ENCODE assay signal across 10 cellular contexts in the genomic region with DNA sequence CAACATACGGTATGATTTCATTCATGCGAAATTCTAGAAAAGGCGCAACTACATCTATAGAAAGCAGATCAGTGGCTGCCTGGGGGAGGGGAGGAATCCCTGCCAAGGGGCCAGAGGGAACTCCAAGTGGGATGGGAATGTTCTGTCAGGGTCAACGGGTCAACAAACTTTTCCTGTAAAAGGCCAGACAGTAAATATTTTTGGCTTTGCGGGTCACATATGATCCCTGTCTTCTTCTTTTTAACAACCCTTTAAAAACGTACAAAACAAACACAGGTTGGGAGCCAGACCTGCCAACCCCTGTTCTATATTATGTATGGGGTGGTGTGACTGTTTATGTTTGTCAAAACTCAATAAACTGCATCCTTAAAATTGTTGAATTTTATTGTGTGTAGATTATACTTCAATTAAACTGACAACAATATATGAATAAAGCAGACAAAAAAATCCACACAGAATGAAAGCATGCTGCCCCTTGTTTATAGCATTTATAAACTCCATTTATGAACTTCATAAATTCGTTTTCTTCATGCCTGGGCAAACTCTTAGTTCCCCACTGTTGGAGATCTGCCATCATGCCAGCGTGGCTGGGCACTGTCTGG. TPM values are rescaled to one million over a fixed set of nuclear protein-coding genes. Genes with fewer than 3 reads are reported as not detected.
DNase-seq lines count a peak whose midpoint lies in the region; ATAC-seq and TF ChIP-seq lines count a peak whose summit lies in the region.
"Had no signal": no experiment of that assay in that cellular context is flagged by ENCODE, and none has a peak within 500 bp of the region (broad histone marks: within the 10 kb centered on the region; RNA-seq: fewer than 3 reads in every experiment).

No MANE protein-coding gene starts in this region.

- no peak overlapping the region for H3K4me3 ChIP-seq in PC-3 (ENCODE audit: low read length)
- H3K4me3 ChIP-seq in fibroblast of villous mesenchyme (ENCODE audit: low read depth, low read length): no peak overlapping the region
- no peak overlapping the region for H3K4me3 ChIP-seq in parathyroid adenoma (ENCODE audit: low read depth, low read length)
- H3K4me3 ChIP-seq in Caco-2 (ENCODE audit: low read depth, low read length): no peak overlapping the region

- H3F3A ChIP-seq in PC-3 (ENCODE audit: low read length, unreplicated experiment): no peaks in the 10 kb centered on the region

- H3K4me3 Mint-ChIP-seq in CD4-positive, alpha-beta T cell: no peak overlapping the region
- H3K4me3 Mint-ChIP-seq in Caco-2 (ENCODE audit: unreplicated experiment): no peak overlapping the region
- H3K4me3 Mint-ChIP-seq: B cell had no signal

- H3K4me1 ChIP-seq in PC-3 (ENCODE audit: insufficient read depth, low read length): peaks cover 22% of the 10 kb centered on the region
- peaks cover 29% of the 10 kb centered on the region for H3K4me1 ChIP-seq in parathyroid adenoma
- peaks cover 3% of the 10 kb centered on the region; the same call in 1 of the 2 replicates for H3K4me1 ChIP-seq in Caco-2

- TF ChIP-seq CTCF in CD4-positive, alpha-beta T cell (IDR thresholded peaks at IDR 0.05): no peak
- TF ChIP-seq CTCF in PC-3 (conservative IDR thresholded peaks at IDR 0.05; ENCODE audit: low read depth, low read length) (no peak), fibroblast of villous mesenchyme (IDR thresholded peaks at IDR 0.05; ENCODE audit: insufficient read depth, low read depth, low read length) (no peak), parathyroid adenoma (IDR thresholded peaks at IDR 0.05) (no peak), Caco-2 (IDR thresholded peaks at IDR 0.05; ENCODE audit: insufficient read depth in 1 of 2, low read depth in 1 of 2, low read length in 1 of 2, severe bottlenecking in 1 of 2, unreplicated experiment in 1 of 2) (no peak)

- intact Hi-C loops in CD4-positive, alpha-beta T cell (cut with DNase I, micrococcal nuclease): no loop called here
- intact Hi-C loops in PC-3 (cut with micrococcal nuclease) (no loop called here), Caco-2 (cut with micrococcal nuclease; ENCODE audit: unreplicated experiment) (no loop called here)

- H3K4me2 ChIP-seq in PC-3 (ENCODE audit: low read length) (peak overlapping the region; percentile 26; the same call in 1 of the 2 replicates), parathyroid adenoma (ENCODE audit: low read length) (no peak overlapping the region)

- no peaks in the 10 kb centered on the region for H3K9me3 Mint-ChIP-seq in CD4-positive, alpha-beta T cell
- no peaks in the 10 kb centered on the region for H3K9me3 Mint-ChIP-seq in Caco-2 (ENCODE audit: unreplicated experiment)

- POLR2A ChIA-PET in CD4-positive, alpha-beta T cell (lab: Charles Lee): no interaction called here
- POLR2A ChIA-PET in PC-3 (lab: Charles Lee; ENCODE audit: unreplicated experiment) (no interaction called here), Caco-2 (lab: Charles Lee) (no interaction called here)

- H3K36me3 ChIP-seq in PC-3 (ENCODE audit: low read depth, low read length) (no peaks in the 10 kb centered on the region), parathyroid adenoma (ENCODE audit: control insufficient read depth, insufficient read depth, low read length) (no peaks in the 10 kb centered on the region), Caco-2 (ENCODE audit: control insufficient read depth, insufficient read depth, low read length) (no peaks in the 10 kb centered on the region)

- no peaks in the 10 kb centered on the region for H3K27me3 ChIP-seq in CD4-positive, alpha-beta T cell (ENCODE audit: control insufficient read depth, insufficient read depth, low read length)
- no peaks in the 10 kb centered on the region for H3K27me3 ChIP-seq in PC-3 (ENCODE audit: low read length)
- H3K27me3 ChIP-seq in parathyroid adenoma (ENCODE audit: control insufficient read depth, insufficient read depth, low read length): no peaks in the 10 kb centered on the region
- no peaks in the 10 kb centered on the region for H3K27me3 ChIP-seq in Caco-2 (replicated peaks; ENCODE audit: control insufficient read depth, insufficient read depth, low read length)

- CTCF ChIA-PET in CD4-positive, alpha-beta T cell (lab: Charles Lee): no interaction called here
- CTCF ChIA-PET in PC-3 (lab: Charles Lee): no interaction called here
- CTCF ChIA-PET in Caco-2 (lab: Charles Lee): no interaction called here

- H3K9ac ChIP-seq in PC-3 (ENCODE audit: low read length): no peak overlapping the region
- H3K9ac ChIP-seq in parathyroid adenoma: no peak overlapping the region

- no peaks in the 10 kb centered on the region for H3K4me1 Mint-ChIP-seq in CD4-positive, alpha-beta T cell (ENCODE audit: low read depth)
- H3K4me1 Mint-ChIP-seq in Caco-2 (ENCODE audit: low read depth, unreplicated experiment): peaks cover 6% of the 10 kb centered on the region

- no peaks in the 10 kb centered on the region for H3K27me3 Mint-ChIP-seq in CD4-positive, alpha-beta T cell
- H3K27me3 Mint-ChIP-seq in Caco-2 (ENCODE audit: insufficient read depth, unreplicated experiment): no peaks in the 10 kb centered on the region
- H3K27me3 Mint-ChIP-seq: B cell had no signal

- ATAC-seq in CD4-positive, alpha-beta T cell (ENCODE audit: poor library complexity): no peak
- ATAC-seq in PC-3: peak; percentile 76
- ATAC-seq in GM21381 (IDR thresholded peaks at IDR 0.05; ENCODE audit: unreplicated experiment): no peak

- peak overlapping the region; percentile 6 for H3K27ac Mint-ChIP-seq in CD4-positive, alpha-beta T cell
- no peak overlapping the region for H3K27ac Mint-ChIP-seq in Caco-2 (ENCODE audit: unreplicated experiment)
- H3K27ac Mint-ChIP-seq: B cell had no signal

- BruUV-seq in PC-3 (replicated peaks; lab: Mats Ljungman, UMichigan) (no TSS peak), Caco-2 (replicated peaks; lab: Mats Ljungman, UMichigan) (no TSS peak)

- no peaks in the 10 kb centered on the region for H3K9me3 ChIP-seq in CD4-positive, alpha-beta T cell (ENCODE audit: control insufficient read depth, low read length)
- no peaks in the 10 kb centered on the region for H3K9me3 ChIP-seq in PC-3 (ENCODE audit: low read length)
- no peaks in the 10 kb centered on the region for H3K9me3 ChIP-seq in parathyroid adenoma (ENCODE audit: control insufficient read depth, low read length)
- H3K9me3 ChIP-seq in Caco-2: no peaks in the 10 kb centered on the region

- no peak for DNase-seq in CD4-positive, alpha-beta T cell
- DNase-seq in PC-3 (peak; percentile 4), fibroblast of villous mesenchyme (ENCODE audit: low read depth) (peak; percentile 90), Caco-2 (no peak), HK-2 (ENCODE audit: unreplicated experiment) (no peak)
- DNase-seq in activated effector memory CD4-positive, alpha-beta T cell treated with anti-CD3 and anti-CD28 coated beads, Interleukin-2, amount 50 U/mL, for 16 hours: no peak
- DNase-seq: NCI-H1417 treated with DMSO at 0.1 percent for 48 hours had no signal

- H3K9me2 ChIP-seq in PC-3 (replicated peaks; ENCODE audit: low read length): no peaks in the 10 kb centered on the region

- no peak overlapping the region for H3K27ac ChIP-seq in CD4-positive, alpha-beta T cell (ENCODE audit: low read depth, low read length)
- no peak overlapping the region for H3K27ac ChIP-seq in PC-3 (ENCODE audit: low read length)
- peak overlapping the region; percentile 83 for H3K27ac ChIP-seq in parathyroid adenoma

- no peak overlapping the region for H2AFZ ChIP-seq in PC-3 (ENCODE audit: low read length)
- no peak overlapping the region for H2AFZ ChIP-seq in parathyroid adenoma

- peaks cover 68% of the 10 kb centered on the region for H3K36me3 Mint-ChIP-seq in CD4-positive, alpha-beta T cell (ENCODE audit: low read depth)
- H3K36me3 Mint-ChIP-seq in Caco-2 (ENCODE audit: insufficient read depth, unreplicated experiment): peaks cover 6% of the 10 kb centered on the region

- H4K20me1 ChIP-seq in PC-3 (ENCODE audit: low read length): no peaks in the 10 kb centered on the region

- H3K79me2 ChIP-seq in PC-3 (ENCODE audit: low read length): no peaks in the 10 kb centered on the region
- no peaks in the 10 kb centered on the region for H3K79me2 ChIP-seq in parathyroid adenoma

RNA-seq across cellular contexts. Expression of a gene that starts 56.6 kb away (rescaled TPM):
- 10 to 100 TPM; 23.6 to 24.8 TPM for total RNA-seq in CD4-positive, alpha-beta T cell
- total RNA-seq in PC-3 (2014; rRNA removed) (26.1 and 37.7 TPM in 2 replicates), fibroblast of villous mesenchyme (20.6 and 21.2 TPM in 2 replicates), Caco-2 (2022) (14.9 and 16.2 TPM in 2 replicates)

Comparison
In these comparisons a context has a peak if more than half of its experiments do, and no peak if none do; other contexts are left out.
1. DNase-seq: peak in PC-3 (single experiment) and fibroblast of villous mesenchyme (single experiment); none in CD4-positive, alpha-beta T cell (0 of 10), activated effector memory CD4-positive, alpha-beta T cell treated with anti-CD3 and anti-CD28 coated beads, Interleukin-2, amount 50 U/mL, for 16 hours (single experiment), Caco-2 (0 of 2) and HK-2 (single experiment).